ENCODE assay signal across 1 cellular context in the genomic region with DNA sequence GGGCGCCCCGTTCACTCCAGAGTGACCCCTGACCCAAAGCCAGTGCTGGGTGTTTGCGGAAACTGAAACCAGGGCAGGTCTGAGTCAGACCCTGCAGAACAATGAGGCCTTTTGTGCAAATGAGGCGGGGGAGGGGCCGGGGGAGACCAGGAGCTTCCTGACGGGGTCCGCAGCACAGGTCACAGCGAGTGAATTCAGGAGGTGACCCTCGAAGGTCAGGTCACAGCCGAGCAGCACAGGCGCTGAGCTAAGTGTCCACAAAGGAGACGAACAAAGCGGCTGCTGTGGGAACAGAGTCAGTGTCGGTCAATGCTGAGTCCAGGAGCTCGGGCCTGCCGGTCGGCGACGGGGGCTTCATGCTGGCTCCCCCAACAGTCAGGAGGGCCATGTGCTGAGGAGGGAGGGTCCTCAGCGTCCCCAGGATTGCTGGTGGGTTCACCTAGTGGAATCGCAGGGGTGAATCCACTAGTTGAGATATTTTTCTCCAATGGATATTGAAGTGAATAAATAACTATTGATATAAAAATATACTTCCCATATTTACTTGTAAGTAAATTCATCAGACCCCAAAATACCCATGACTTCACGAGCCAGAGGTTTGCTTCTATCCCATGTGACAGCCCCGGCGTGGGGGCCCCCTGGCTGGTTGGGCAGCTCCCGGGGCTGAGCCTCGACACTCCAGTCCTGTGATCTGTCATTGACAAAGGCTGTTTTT.
TF ChIP-seq lines count a peak whose summit lies in the region.

No MANE protein-coding gene starts in this region.

TF ChIP-seq in HepG2, 621 proteins besides CTCF, POLR2A, EP300 and RAD21 (continued from another document and continues in another):
- TF ChIP-seq, protein P1, sequence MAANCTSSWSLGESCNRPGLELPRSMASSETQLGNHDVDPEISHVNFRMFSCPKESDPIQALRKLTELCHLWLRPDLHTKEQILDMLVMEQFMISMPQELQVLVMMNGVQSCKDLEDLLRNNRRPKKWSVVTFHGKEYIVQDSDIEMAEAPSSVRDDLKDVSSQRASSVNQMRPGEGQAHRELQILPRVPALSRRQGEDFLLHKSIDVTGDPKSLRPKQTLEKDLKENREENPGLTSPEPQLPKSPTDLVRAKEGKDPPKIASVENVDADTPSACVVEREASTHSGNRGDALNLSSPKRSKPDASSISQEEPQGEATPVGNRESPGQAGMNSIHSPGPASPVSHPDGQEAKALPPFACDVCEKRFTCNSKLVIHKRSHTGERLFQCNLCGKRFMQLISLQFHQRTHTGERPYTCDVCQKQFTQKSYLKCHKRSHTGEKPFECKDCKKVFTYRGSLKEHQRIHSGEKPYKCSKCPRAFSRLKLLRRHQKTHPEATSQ (CRISPR knock-in tag; IDR thresholded peaks at IDR 0.05; ENCODE audit: borderline replicate concordance): 0 out of 2 replicates have a peak, but pooled peaks have one; percentile 21
- TF ChIP-seq, protein P2, sequence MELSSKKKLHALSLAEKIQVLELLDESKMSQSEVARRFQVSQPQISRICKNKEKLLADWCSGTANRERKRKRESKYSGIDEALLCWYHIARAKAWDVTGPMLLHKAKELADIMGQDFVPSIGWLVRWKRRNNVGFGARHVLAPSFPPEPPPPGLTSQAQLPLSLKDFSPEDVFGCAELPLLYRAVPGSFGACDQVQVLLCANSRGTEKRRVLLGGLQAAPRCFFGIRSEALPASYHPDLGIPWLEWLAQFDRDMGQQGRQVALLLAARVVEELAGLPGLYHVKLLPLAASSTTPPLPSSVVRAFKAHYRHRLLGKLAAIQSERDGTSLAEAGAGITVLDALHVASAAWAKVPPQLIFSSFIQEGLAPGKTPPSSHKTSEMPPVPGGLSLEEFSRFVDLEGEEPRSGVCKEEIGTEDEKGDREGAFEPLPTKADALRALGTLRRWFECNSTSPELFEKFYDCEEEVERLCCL (CRISPR knock-in tag; IDR thresholded peaks at IDR 0.05; ENCODE audit: borderline replicate concordance): no peak
- TF ChIP-seq ZNF253 (CRISPR knock-in tag; IDR thresholded peaks at IDR 0.05; ENCODE audit: borderline replicate concordance): no peak
- no peak for TF ChIP-seq RFX1 (IDR thresholded peaks at IDR 0.05)
- TF ChIP-seq, protein P3, sequence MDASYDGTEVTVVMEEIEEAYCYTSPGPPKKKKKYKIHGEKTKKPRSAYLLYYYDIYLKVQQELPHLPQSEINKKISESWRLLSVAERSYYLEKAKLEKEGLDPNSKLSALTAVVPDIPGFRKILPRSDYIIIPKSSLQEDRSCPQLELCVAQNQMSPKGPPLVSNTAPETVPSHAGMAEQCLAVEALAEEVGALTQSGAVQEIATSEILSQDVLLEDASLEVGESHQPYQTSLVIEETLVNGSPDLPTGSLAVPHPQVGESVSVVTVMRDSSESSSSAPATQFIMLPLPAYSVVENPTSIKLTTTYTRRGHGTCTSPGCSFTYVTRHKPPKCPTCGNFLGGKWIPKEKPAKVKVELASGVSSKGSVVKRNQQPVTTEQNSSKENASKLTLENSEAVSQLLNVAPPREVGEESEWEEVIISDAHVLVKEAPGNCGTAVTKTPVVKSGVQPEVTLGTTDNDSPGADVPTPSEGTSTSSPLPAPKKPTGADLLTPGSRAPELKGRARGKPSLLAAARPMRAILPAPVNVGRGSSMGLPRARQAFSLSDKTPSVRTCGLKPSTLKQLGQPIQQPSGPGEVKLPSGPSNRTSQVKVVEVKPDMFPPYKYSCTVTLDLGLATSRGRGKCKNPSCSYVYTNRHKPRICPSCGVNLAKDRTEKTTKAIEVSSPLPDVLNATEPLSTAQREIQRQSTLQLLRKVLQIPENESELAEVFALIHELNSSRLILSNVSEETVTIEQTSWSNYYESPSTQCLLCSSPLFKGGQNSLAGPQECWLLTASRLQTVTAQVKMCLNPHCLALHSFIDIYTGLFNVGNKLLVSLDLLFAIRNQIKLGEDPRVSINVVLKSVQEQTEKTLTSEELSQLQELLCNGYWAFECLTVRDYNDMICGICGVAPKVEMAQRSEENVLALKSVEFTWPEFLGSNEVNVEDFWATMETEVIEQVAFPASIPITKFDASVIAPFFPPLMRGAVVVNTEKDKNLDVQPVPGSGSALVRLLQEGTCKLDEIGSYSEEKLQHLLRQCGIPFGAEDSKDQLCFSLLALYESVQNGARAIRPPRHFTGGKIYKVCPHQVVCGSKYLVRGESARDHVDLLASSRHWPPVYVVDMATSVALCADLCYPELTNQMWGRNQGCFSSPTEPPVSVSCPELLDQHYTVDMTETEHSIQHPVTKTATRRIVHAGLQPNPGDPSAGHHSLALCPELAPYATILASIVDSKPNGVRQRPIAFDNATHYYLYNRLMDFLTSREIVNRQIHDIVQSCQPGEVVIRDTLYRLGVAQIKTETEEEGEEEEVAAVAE (CRISPR knock-in tag; IDR thresholded peaks at IDR 0.05; ENCODE audit: borderline replicate concordance): 0 out of 2 replicates have a peak, but pooled peaks have one; percentile 35
- TF ChIP-seq ZNF589 (CRISPR knock-in tag; conservative IDR thresholded peaks at IDR 0.05): 0 out of 2 replicates have a peak, but pooled peaks have one; percentile 22
- no peak for TF ChIP-seq ZNF296 (CRISPR knock-in tag; conservative IDR thresholded peaks at IDR 0.05)
- TF ChIP-seq ZNF678 (CRISPR knock-in tag; IDR thresholded peaks at IDR 0.05): no peak
- TF ChIP-seq, protein P4, sequence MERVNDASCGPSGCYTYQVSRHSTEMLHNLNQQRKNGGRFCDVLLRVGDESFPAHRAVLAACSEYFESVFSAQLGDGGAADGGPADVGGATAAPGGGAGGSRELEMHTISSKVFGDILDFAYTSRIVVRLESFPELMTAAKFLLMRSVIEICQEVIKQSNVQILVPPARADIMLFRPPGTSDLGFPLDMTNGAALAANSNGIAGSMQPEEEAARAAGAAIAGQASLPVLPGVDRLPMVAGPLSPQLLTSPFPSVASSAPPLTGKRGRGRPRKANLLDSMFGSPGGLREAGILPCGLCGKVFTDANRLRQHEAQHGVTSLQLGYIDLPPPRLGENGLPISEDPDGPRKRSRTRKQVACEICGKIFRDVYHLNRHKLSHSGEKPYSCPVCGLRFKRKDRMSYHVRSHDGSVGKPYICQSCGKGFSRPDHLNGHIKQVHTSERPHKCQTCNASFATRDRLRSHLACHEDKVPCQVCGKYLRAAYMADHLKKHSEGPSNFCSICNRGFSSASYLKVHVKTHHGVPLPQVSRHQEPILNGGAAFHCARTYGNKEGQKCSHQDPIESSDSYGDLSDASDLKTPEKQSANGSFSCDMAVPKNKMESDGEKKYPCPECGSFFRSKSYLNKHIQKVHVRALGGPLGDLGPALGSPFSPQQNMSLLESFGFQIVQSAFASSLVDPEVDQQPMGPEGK (CRISPR knock-in tag; IDR thresholded peaks at IDR 0.05): peak; percentile 98
- TF ChIP-seq ZNF616 (CRISPR knock-in tag; IDR thresholded peaks at IDR 0.05; ENCODE audit: low read depth): peak; percentile 67
- TF ChIP-seq ZZZ3 (CRISPR knock-in tag; IDR thresholded peaks at IDR 0.05; ENCODE audit: borderline replicate concordance): 0 out of 2 replicates have a peak, but pooled peaks have one; percentile 29
- TF ChIP-seq, protein P5, sequence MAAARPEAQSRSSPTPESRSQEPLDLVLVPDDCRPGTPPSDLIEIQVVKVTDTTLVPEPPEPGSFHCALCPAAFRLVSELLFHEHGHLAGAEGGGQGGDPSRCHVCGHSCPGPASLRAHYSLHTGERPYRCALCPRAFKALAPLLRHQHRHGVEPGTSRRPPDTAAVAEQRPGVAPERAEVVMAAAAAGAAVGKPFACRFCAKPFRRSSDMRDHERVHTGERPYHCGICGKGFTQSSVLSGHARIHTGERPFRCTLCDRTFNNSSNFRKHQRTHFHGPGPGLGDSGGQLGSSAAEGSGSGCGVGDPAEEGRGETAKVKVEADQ (CRISPR knock-in tag; IDR thresholded peaks at IDR 0.05; ENCODE audit: borderline replicate concordance): peak; percentile 79; the same call in 1 of the 2 replicates
- TF ChIP-seq, protein P6, sequence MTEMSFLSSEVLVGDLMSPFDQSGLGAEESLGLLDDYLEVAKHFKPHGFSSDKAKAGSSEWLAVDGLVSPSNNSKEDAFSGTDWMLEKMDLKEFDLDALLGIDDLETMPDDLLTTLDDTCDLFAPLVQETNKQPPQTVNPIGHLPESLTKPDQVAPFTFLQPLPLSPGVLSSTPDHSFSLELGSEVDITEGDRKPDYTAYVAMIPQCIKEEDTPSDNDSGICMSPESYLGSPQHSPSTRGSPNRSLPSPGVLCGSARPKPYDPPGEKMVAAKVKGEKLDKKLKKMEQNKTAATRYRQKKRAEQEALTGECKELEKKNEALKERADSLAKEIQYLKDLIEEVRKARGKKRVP (CRISPR knock-in tag; IDR thresholded peaks at IDR 0.05): 0 out of 4 replicates have a peak, but pooled peaks of 1 of the 2 experiments have one; percentile 36
- TF ChIP-seq, protein P7, sequence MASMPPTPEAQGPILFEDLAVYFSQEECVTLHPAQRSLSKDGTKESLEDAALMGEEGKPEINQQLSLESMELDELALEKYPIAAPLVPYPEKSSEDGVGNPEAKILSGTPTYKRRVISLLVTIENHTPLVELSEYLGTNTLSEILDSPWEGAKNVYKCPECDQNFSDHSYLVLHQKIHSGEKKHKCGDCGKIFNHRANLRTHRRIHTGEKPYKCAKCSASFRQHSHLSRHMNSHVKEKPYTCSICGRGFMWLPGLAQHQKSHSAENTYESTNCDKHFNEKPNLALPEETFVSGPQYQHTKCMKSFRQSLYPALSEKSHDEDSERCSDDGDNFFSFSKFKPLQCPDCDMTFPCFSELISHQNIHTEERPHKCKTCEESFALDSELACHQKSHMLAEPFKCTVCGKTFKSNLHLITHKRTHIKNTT (CRISPR knock-in tag; IDR thresholded peaks at IDR 0.05): no peak
- TF ChIP-seq, protein P8, sequence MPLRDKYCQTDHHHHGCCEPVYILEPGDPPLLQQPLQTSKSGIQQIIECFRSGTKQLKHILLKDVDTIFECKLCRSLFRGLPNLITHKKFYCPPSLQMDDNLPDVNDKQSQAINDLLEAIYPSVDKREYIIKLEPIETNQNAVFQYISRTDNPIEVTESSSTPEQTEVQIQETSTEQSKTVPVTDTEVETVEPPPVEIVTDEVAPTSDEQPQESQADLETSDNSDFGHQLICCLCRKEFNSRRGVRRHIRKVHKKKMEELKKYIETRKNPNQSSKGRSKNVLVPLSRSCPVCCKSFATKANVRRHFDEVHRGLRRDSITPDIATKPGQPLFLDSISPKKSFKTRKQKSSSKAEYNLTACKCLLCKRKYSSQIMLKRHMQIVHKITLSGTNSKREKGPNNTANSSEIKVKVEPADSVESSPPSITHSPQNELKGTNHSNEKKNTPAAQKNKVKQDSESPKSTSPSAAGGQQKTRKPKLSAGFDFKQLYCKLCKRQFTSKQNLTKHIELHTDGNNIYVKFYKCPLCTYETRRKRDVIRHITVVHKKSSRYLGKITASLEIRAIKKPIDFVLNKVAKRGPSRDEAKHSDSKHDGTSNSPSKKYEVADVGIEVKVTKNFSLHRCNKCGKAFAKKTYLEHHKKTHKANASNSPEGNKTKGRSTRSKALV (CRISPR knock-in tag; IDR thresholded peaks at IDR 0.05): 0 out of 2 replicates have a peak, but pooled peaks have one; percentile 80
- TF ChIP-seq, protein P9, sequence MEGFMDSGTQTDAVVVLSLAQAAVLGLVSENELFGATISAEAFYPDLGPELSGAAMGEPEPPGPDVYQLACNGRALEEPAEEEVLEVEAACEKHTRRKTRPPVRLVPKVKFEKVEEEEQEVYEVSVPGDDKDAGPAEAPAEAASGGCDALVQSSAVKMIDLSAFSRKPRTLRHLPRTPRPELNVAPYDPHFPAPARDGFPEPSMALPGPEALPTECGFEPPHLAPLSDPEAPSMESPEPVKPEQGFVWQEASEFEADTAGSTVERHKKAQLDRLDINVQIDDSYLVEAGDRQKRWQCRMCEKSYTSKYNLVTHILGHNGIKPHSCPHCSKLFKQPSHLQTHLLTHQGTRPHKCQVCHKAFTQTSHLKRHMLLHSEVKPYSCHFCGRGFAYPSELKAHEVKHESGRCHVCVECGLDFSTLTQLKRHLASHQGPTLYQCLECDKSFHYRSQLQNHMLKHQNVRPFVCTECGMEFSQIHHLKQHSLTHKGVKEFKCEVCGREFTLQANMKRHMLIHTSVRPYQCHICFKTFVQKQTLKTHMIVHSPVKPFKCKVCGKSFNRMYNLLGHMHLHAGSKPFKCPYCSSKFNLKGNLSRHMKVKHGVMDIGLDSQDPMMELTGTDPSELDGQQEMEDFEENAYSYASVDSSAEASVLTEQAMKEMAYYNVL (CRISPR knock-in tag; IDR thresholded peaks at IDR 0.05; ENCODE audit: borderline replicate concordance): peak; percentile 94
- TF ChIP-seq ONECUT2 (CRISPR knock-in tag; IDR thresholded peaks at IDR 0.05): no peak
- peak; percentile 85 for TF ChIP-seq HOXA3 (CRISPR knock-in tag; IDR thresholded peaks at IDR 0.05)
- TF ChIP-seq ETV6 (CRISPR knock-in tag; conservative IDR thresholded peaks at IDR 0.05): peak; percentile 75; the same call in 1 of the 2 replicates
- 0 out of 2 replicates have a peak, but pooled peaks have one; percentile 13 for TF ChIP-seq RARG (CRISPR knock-in tag; IDR thresholded peaks at IDR 0.05; ENCODE audit: low read depth)
- TF ChIP-seq, protein P10, sequence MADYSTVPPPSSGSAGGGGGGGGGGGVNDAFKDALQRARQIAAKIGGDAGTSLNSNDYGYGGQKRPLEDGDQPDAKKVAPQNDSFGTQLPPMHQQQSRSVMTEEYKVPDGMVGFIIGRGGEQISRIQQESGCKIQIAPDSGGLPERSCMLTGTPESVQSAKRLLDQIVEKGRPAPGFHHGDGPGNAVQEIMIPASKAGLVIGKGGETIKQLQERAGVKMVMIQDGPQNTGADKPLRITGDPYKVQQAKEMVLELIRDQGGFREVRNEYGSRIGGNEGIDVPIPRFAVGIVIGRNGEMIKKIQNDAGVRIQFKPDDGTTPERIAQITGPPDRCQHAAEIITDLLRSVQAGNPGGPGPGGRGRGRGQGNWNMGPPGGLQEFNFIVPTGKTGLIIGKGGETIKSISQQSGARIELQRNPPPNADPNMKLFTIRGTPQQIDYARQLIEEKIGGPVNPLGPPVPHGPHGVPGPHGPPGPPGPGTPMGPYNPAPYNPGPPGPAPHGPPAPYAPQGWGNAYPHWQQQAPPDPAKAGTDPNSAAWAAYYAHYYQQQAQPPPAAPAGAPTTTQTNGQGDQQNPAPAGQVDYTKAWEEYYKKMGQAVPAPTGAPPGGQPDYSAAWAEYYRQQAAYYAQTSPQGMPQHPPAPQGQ (CRISPR knock-in tag; IDR thresholded peaks at IDR 0.05; ENCODE audit: borderline replicate concordance): no peak
- TF ChIP-seq, protein P11, sequence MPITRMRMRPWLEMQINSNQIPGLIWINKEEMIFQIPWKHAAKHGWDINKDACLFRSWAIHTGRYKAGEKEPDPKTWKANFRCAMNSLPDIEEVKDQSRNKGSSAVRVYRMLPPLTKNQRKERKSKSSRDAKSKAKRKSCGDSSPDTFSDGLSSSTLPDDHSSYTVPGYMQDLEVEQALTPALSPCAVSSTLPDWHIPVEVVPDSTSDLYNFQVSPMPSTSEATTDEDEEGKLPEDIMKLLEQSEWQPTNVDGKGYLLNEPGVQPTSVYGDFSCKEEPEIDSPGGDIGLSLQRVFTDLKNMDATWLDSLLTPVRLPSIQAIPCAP (CRISPR knock-in tag; IDR thresholded peaks at IDR 0.05; ENCODE audit: low read depth): peak; percentile 64; the same call in 1 of the 2 replicates
- 0 out of 2 replicates have a peak, but pooled peaks have one; percentile 18 for TF ChIP-seq FOXP1 (IDR thresholded peaks at IDR 0.05)
- TF ChIP-seq FOXP1 (CRISPR knock-in tag; IDR thresholded peaks at IDR 0.05): 0 out of 2 replicates have a peak, but pooled peaks have one; percentile 52
- no peak for TF ChIP-seq ZEB1 (IDR thresholded peaks at IDR 0.05; ENCODE audit: insufficient replicate concordance, low read depth)
- TF ChIP-seq ZSCAN21 (CRISPR knock-in tag; IDR thresholded peaks at IDR 0.05; ENCODE audit: borderline replicate concordance): peak; percentile 65; the same call in 1 of the 2 replicates
- peak; percentile 79; the same call in 1 of the 2 replicates for TF ChIP-seq ZNF878 (CRISPR knock-in tag; IDR thresholded peaks at IDR 0.05)
- TF ChIP-seq ZNF343 (CRISPR knock-in tag; IDR thresholded peaks at IDR 0.05): peak; percentile 90; the same call in 1 of the 2 replicates
- TF ChIP-seq NONO (IDR thresholded peaks at IDR 0.05): no peak
- peak; percentile 72; the same call in 1 of the 2 replicates for TF ChIP-seq NONO (CRISPR knock-in tag; conservative IDR thresholded peaks at IDR 0.05)
